Comparison of ENCODE assay signal across 2 cellular contexts in genomic region chr20:24627926-24628325, GRCh38.
TF ChIP-seq lines count a peak whose summit lies in the region.

No MANE protein-coding gene starts in this region.

TF ChIP-seq in WTC11, 78 proteins besides CTCF, POLR2A, EP300 and RAD21 (continues in another document):
- TF ChIP-seq AFF4 (CRISPR knock-in tag; IDR thresholded peaks at IDR 0.05; ENCODE audit: borderline replicate concordance) (no peak), HMGA2 (CRISPR knock-in tag; IDR thresholded peaks at IDR 0.05) (no peak), ZBTB21 (CRISPR knock-in tag; IDR thresholded peaks at IDR 0.05; ENCODE audit: borderline replicate concordance) (no peak), PREB (CRISPR knock-in tag; IDR thresholded peaks at IDR 0.05; ENCODE audit: borderline replicate concordance) (no peak), FOXP4 (CRISPR knock-in tag; IDR thresholded peaks at IDR 0.05) (no peak), PRRX2 (CRISPR knock-in tag; IDR thresholded peaks at IDR 0.05) (no peak), NFATC4 (CRISPR knock-in tag; IDR thresholded peaks at IDR 0.05) (no peak), ZNF425 (CRISPR knock-in tag; conservative IDR thresholded peaks at IDR 0.05) (no peak), TP53 (CRISPR knock-in tag; IDR thresholded peaks at IDR 0.05) (no peak), TEAD1 (CRISPR knock-in tag; IDR thresholded peaks at IDR 0.05) (no peak), SMAD4 (CRISPR knock-in tag; IDR thresholded peaks at IDR 0.05) (no peak), GABPB1 (CRISPR knock-in tag; IDR thresholded peaks at IDR 0.05) (no peak), MLX (CRISPR knock-in tag; IDR thresholded peaks at IDR 0.05) (no peak), ZNF263 (CRISPR knock-in tag; IDR thresholded peaks at IDR 0.05; ENCODE audit: low read depth) (no peak), ZNF396 (CRISPR knock-in tag; IDR thresholded peaks at IDR 0.05; ENCODE audit: borderline replicate concordance) (no peak)

TF ChIP-seq in HepG2, 621 proteins besides CTCF, POLR2A, EP300 and RAD21 (continued from another document):
- TF ChIP-seq ZNF281 (CRISPR knock-in tag; IDR thresholded peaks at IDR 0.05; ENCODE audit: borderline replicate concordance) (no peak), HMGA1 (CRISPR knock-in tag; conservative IDR thresholded peaks at IDR 0.05) (no peak), HMG20A (CRISPR knock-in tag; IDR thresholded peaks at IDR 0.05; ENCODE audit: borderline replicate concordance) (no peak), CHD4 (IDR thresholded peaks at IDR 0.05; ENCODE audit: borderline replicate concordance, low read length) (no peak), STAT6 (CRISPR knock-in tag; IDR thresholded peaks at IDR 0.05; ENCODE audit: borderline replicate concordance) (no peak)
